In the genomic region with DNA sequence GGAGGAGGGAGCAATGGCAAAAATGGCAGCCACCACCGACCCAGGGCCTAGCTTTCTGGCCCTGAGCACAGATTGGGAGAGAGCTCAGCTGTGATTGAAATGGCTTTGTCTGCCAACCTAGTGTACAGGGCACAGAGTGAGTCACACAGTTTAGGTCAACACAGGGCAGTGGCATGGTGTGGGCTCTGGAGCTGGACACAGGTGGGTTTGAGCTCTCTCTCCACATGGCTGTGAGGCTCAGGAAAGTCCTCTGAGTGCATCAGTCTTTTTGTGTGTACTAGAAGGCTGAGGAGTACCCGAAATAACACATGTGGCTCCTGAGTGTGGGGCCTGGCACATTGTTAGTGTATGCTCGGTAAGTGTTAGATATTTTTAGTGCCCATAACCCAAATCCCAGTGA, we compare ENCODE assay signal across 15 cellular contexts.
DNase-seq lines count a peak whose midpoint lies in the region; ATAC-seq and TF ChIP-seq lines count a peak whose summit lies in the region.
"Had no signal": no experiment of that assay in that cellular context is flagged by ENCODE, and none has a peak within 500 bp of the region (broad histone marks: within the 10 kb centered on the region; RNA-seq: fewer than 3 reads in every experiment).

No MANE protein-coding gene starts in this region.

- ATAC-seq in GM19463 (IDR thresholded peaks at IDR 0.05; ENCODE audit: unreplicated experiment), result no peak

- peak overlapping the region in 1 of 2 experiments; percentile 47 for H3K18ac ChIP-seq in mesenchymal stem cell (ENCODE audit: low read depth in 1 of 2, low read length in 2 of 2)

- peaks cover 16 to 20% of the 10 kb centered on the region in 2 experiments for H3K27me3 ChIP-seq in mesenchymal stem cell (ENCODE audit: control insufficient read depth in 1 of 2, insufficient read depth in 1 of 2, low read length in 2 of 2)

- H3K79me1 ChIP-seq in mesenchymal stem cell (replicated peaks; ENCODE audit: low read length, poor library complexity, severe bottlenecking), result no peaks in the 10 kb centered on the region

- no peak overlapping the region for H3K4me2 ChIP-seq in mesenchymal stem cell (ENCODE audit: low read length, poor library complexity, severe bottlenecking)

- H2BK15ac ChIP-seq in mesenchymal stem cell (ENCODE audit: low read depth, poor library complexity, severe bottlenecking), result no peak overlapping the region

- H2AFZ ChIP-seq in mesenchymal stem cell (ENCODE audit: low read depth, low read length), result peak overlapping the region; percentile 37

- no peak for TF ChIP-seq POLR2A in erythroblast (IDR thresholded peaks at IDR 0.05; ENCODE audit: low read length)

- no peak overlapping the region for H4K8ac ChIP-seq in mesenchymal stem cell (ENCODE audit: low read length)

- H4K91ac ChIP-seq in mesenchymal stem cell (ENCODE audit: low read length), result peak overlapping the region; percentile 34

- H3K9ac ChIP-seq in mesenchymal stem cell (ENCODE audit: low read length), result no peak overlapping the region

- peaks cover 4% of the 10 kb centered on the region for H3K9me3 ChIP-seq in mesenchymal stem cell (ENCODE audit: control insufficient read depth, low read length)

- H2BK12ac ChIP-seq in mesenchymal stem cell (ENCODE audit: low read length in 2 of 2), result peak overlapping the region in 1 of 2 experiments; percentile 6

- DNase-seq in DMS53 (lab: John Stamatoyannopoulos, UW) (peak; percentile 33), DMS53 treated with DMSO at 0.1 percent for 48 hours (lab: John Stamatoyannopoulos, UW; ENCODE audit: unreplicated experiment) (no peak), M059J (ENCODE audit: low read depth) (peak; percentile 34), mesenchymal stem cell (no peak), erythroblast (lab: John Stamatoyannopoulos, UW) (no peak), kidney glomerular epithelial cell (lab: John Stamatoyannopoulos, UW) (no peak)
- DNase-seq: CD4-positive, CD25-positive, alpha-beta regulatory T cell; DMS79 treated with DMSO at 0.1 percent for 48 hours; EL; HFFc6; KBM-7 had no signal

- no peaks in the 10 kb centered on the region for H3K36me3 ChIP-seq in mesenchymal stem cell (ENCODE audit: control insufficient read depth in 1 of 2, insufficient read depth in 2 of 2, low read depth in 1 of 2, low read length in 2 of 2)
- H3K36me3 ChIP-seq: HAP-1 had no signal

- no peak overlapping the region for H2BK120ac ChIP-seq in mesenchymal stem cell (ENCODE audit: low read depth, low read length)

- H3K4ac ChIP-seq in mesenchymal stem cell (ENCODE audit: low read depth in 1 of 2, low read length in 2 of 2), result no peak overlapping the region

- 99% methylated on average over 3 of the region's 3 CpGs for WGBS in mesenchymal stem cell

- H3K4me3 ChIP-seq in mesenchymal stem cell (ENCODE audit: insufficient read depth in 1 of 2, low read depth in 1 of 2, low read length in 2 of 2), result no peak overlapping the region
- H3K4me3 ChIP-seq: HAP-1 had no signal

- H3K27ac ChIP-seq in mesenchymal stem cell (ENCODE audit: low read length, poor library complexity, severe bottlenecking), result no peak overlapping the region
- H3K27ac ChIP-seq: 22Rv1, HL-60 had no signal

- no peak overlapping the region for H3K23ac ChIP-seq in mesenchymal stem cell (ENCODE audit: low read length in 2 of 2)

- peak overlapping the region in 1 of 2 experiments; percentile 41 for H3K14ac ChIP-seq in mesenchymal stem cell (ENCODE audit: low read length in 2 of 2)

- H2AK5ac ChIP-seq in mesenchymal stem cell (ENCODE audit: low read length, severe bottlenecking), result no peak overlapping the region

- H2BK5ac ChIP-seq in mesenchymal stem cell (ENCODE audit: low read depth, low read length, poor library complexity, severe bottlenecking), result no peak overlapping the region

- H3K4me1 ChIP-seq in mesenchymal stem cell (ENCODE audit: control insufficient read depth, insufficient read depth, low read depth, low read length), result peaks cover 9% of the 10 kb centered on the region
- H3K4me1 ChIP-seq: HAP-1 had no signal

Comparison
In these comparisons a context has a peak if more than half of its experiments do, and no peak if none do; other contexts are left out.
1. DNase-seq: peak in DMS53 (single experiment) and M059J (single experiment); none in DMS53 treated with DMSO at 0.1 percent for 48 hours (single experiment), mesenchymal stem cell (single experiment), erythroblast (0 of 2) and kidney glomerular epithelial cell (single experiment).